In the genomic region with DNA sequence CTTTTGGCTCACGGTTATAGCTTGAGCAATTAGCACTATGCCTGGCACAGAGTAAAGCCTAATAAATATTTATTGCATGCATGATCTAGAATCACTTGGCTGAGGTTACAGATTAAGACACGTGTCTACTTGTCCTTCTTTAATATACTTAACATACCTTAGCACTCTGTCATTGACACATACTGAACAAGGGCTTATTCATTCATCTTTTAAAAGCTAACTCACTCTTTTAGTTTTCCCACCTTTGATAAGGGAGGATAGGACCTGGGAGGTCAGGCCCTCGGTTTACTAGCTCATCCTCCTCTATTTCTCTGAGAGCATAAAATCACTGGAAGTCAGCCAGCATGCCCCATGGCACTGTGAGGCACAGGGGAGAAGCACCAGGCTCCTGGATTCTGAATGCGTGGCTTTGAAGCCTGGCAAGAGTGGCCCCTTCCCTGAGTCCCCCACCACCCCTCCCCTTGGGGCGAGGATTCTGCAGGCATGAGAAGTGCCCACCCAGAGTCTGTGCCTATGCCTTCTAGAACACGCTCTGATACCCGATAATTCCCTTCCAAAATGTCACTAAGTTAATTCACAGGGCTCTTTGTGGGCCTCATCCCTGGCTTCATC, we compare ENCODE assay signal across 1 cellular context.
TF ChIP-seq lines count a peak whose summit lies in the region.

No MANE protein-coding gene starts in this region.

TF ChIP-seq in GM23338, 12 proteins besides CTCF, POLR2A, EP300 and RAD21:
- TF ChIP-seq, protein P1, sequence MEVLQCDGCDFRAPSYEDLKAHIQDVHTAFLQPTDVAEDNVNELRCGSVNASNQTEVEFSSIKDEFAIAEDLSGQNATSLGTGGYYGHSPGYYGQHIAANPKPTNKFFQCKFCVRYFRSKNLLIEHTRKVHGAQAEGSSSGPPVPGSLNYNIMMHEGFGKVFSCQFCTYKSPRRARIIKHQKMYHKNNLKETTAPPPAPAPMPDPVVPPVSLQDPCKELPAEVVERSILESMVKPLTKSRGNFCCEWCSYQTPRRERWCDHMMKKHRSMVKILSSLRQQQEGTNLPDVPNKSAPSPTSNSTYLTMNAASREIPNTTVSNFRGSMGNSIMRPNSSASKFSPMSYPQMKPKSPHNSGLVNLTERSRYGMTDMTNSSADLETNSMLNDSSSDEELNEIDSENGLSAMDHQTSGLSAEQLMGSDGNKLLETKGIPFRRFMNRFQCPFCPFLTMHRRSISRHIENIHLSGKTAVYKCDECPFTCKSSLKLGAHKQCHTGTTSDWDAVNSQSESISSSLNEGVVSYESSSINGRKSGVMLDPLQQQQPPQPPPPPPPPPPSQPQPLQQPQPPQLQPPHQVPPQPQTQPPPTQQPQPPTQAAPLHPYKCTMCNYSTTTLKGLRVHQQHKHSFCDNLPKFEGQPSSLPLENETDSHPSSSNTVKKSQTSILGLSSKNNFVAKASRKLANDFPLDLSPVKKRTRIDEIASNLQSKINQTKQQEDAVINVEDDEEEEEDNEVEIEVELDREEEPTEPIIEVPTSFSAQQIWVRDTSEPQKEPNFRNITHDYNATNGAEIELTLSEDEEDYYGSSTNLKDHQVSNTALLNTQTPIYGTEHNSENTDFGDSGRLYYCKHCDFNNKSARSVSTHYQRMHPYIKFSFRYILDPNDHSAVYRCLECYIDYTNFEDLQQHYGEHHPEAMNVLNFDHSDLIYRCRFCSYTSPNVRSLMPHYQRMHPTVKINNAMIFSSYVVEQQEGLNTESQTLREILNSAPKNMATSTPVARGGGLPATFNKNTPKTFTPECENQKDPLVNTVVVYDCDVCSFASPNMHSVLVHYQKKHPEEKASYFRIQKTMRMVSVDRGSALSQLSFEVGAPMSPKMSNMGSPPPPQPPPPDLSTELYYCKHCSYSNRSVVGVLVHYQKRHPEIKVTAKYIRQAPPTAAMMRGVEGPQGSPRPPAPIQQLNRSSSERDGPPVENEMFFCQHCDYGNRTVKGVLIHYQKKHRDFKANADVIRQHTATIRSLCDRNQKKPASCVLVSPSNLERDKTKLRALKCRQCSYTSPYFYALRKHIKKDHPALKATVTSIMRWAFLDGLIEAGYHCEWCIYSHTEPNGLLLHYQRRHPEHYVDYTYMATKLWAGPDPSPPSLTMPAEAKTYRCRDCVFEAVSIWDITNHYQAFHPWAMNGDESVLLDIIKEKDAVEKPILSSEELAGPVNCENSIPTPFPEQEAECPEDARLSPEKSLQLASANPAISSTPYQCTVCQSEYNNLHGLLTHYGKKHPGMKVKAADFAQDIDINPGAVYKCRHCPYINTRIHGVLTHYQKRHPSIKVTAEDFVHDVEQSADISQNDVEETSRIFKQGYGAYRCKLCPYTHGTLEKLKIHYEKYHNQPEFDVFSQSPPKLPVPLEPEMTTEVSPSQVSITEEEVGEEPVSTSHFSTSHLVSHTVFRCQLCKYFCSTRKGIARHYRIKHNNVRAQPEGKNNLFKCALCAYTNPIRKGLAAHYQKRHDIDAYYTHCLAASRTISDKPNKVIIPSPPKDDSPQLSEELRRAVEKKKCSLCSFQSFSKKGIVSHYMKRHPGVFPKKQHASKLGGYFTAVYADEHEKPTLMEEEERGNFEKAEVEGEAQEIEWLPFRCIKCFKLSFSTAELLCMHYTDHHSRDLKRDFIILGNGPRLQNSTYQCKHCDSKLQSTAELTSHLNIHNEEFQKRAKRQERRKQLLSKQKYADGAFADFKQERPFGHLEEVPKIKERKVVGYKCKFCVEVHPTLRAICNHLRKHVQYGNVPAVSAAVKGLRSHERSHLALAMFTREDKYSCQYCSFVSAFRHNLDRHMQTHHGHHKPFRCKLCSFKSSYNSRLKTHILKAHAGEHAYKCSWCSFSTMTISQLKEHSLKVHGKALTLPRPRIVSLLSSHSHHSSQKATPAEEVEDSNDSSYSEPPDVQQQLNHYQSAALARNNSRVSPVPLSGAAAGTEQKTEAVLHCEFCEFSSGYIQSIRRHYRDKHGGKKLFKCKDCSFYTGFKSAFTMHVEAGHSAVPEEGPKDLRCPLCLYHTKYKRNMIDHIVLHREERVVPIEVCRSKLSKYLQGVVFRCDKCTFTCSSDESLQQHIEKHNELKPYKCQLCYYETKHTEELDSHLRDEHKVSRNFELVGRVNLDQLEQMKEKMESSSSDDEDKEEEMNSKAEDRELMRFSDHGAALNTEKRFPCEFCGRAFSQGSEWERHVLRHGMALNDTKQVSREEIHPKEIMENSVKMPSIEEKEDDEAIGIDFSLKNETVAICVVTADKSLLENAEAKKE (CRISPR knock-in tag; IDR thresholded peaks at IDR 0.05), result no peak
- no peak for TF ChIP-seq STAT1 (IDR thresholded peaks at IDR 0.05; ENCODE audit: unreplicated experiment)
- TF ChIP-seq, protein P2, sequence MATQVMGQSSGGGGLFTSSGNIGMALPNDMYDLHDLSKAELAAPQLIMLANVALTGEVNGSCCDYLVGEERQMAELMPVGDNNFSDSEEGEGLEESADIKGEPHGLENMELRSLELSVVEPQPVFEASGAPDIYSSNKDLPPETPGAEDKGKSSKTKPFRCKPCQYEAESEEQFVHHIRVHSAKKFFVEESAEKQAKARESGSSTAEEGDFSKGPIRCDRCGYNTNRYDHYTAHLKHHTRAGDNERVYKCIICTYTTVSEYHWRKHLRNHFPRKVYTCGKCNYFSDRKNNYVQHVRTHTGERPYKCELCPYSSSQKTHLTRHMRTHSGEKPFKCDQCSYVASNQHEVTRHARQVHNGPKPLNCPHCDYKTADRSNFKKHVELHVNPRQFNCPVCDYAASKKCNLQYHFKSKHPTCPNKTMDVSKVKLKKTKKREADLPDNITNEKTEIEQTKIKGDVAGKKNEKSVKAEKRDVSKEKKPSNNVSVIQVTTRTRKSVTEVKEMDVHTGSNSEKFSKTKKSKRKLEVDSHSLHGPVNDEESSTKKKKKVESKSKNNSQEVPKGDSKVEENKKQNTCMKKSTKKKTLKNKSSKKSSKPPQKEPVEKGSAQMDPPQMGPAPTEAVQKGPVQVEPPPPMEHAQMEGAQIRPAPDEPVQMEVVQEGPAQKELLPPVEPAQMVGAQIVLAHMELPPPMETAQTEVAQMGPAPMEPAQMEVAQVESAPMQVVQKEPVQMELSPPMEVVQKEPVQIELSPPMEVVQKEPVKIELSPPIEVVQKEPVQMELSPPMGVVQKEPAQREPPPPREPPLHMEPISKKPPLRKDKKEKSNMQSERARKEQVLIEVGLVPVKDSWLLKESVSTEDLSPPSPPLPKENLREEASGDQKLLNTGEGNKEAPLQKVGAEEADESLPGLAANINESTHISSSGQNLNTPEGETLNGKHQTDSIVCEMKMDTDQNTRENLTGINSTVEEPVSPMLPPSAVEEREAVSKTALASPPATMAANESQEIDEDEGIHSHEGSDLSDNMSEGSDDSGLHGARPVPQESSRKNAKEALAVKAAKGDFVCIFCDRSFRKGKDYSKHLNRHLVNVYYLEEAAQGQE (IDR thresholded peaks at IDR 0.05; ENCODE audit: unreplicated experiment), result no peak
